Comparison of ENCODE assay signal across 14 cellular contexts in the genomic region with DNA sequence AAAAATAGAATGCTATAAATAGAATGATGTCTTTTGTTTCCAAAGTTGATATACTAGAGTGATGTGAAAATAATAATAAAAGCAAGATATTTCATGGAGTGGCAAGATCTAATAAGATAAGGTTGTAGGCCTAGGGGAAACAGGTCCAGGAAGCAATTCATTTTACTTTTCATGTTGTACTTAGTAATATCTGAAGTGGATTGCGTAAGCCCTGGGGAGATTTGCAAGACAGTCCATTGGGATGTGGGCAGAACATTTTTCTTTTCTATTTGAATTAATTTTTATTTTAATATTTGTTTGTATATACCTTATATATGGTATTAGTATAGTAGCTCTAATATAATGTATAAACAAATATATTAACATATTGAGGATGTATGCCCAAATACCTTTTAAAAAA. TPM values are rescaled to one million over a fixed set of nuclear protein-coding genes. Genes with fewer than 3 reads are reported as not detected.
A peak's percentile ranks its signal among the peaks of the same experiment; 100 is the strongest.
DNase-seq lines count a peak whose midpoint lies in the region; ATAC-seq, FAIRE-seq and TF ChIP-seq lines count a peak whose summit lies in the region.
"Had no signal": no experiment of that assay in that cellular context is flagged by ENCODE, and none has a peak within 500 bp of the region (broad histone marks: within the 10 kb centered on the region; RNA-seq: fewer than 3 reads in every experiment).

No MANE protein-coding gene starts in this region.

- TF ChIP-seq CTCF in H1 (IDR thresholded peaks at IDR 0.05; ENCODE audit: control extremely low read depth in 1 of 3, insufficient read depth in 1 of 3, low read depth in 1 of 3, low read length in 3 of 3) (no peak), osteoblast (IDR thresholded peaks at IDR 0.05; ENCODE audit: extremely low read depth, low read depth, low read length) (no peak), colonic mucosa (IDR thresholded peaks at IDR 0.05) (no peak)

- no peak overlapping the region for H3K14ac ChIP-seq in H1 (ENCODE audit: insufficient read length)

- no peaks in the 10 kb centered on the region for H3K27me3 ChIP-seq in H1 (replicated peaks in 1 of 4; ENCODE audit: control insufficient read depth in 3 of 4, extremely low read depth in 1 of 4, insufficient read depth in 3 of 4, low read length in 3 of 4)
- no peaks in the 10 kb centered on the region for H3K27me3 ChIP-seq in osteoblast (ENCODE audit: insufficient read depth, low read length)
- no peaks in the 10 kb centered on the region for H3K27me3 ChIP-seq in colonic mucosa

- peak; percentile 39 for DNase-seq in GM03348 (ENCODE audit: low spot score)
- DNase-seq in MV-4-11 (lab: John Stamatoyannopoulos, UW) = peak; percentile 19
- DNase-seq in H1 (ENCODE audit: low read depth in 1 of 2, low spot score in 2 of 2) = no peak
- DNase-seq in osteoblast (ENCODE audit: insufficient read length, low spot score, missing footprints) = no peak
- DNase-seq in colonic mucosa = no peak
- DNase-seq: activated CD4-positive, alpha-beta T cell treated with anti-CD3 and anti-CD28 coated beads for 48 hours; Kasumi-1; NCI-H187 treated with DMSO at 0.1 percent for 48 hours; RPMI8226 had no signal

- no peak overlapping the region for H3K23ac ChIP-seq in H1 (ENCODE audit: insufficient read length)

- H3K9ac ChIP-seq in H1 (replicated peaks in 1 of 4; ENCODE audit: extremely low read depth in 1 of 4, low read depth in 3 of 4, low read length in 3 of 4) (no peak overlapping the region), colonic mucosa (ENCODE audit: low read depth in 2 of 2, low read length in 2 of 2) (no peak overlapping the region)
- H3K9ac ChIP-seq: parathyroid adenoma had no signal

- H2AFZ ChIP-seq in H1 (ENCODE audit: low read length) (no peak overlapping the region), osteoblast (ENCODE audit: low read length) (no peak overlapping the region)
- H2AFZ ChIP-seq: parathyroid adenoma had no signal

- no peaks in the 10 kb centered on the region for H3K23me2 ChIP-seq in H1 (ENCODE audit: low read depth, low read length)

- TF ChIP-seq POLR2A in H1 (IDR thresholded peaks at IDR 0.05; ENCODE audit: control extremely low read depth in 1 of 2, low read depth in 2 of 2, low read length in 2 of 2) = no peak

- H3K18ac ChIP-seq in H1 (ENCODE audit: extremely low read depth, low read length) = no peak overlapping the region

- no peak overlapping the region for H2BK15ac ChIP-seq in H1 (ENCODE audit: low read length)

- H4K20me1 ChIP-seq in H1 (replicated peaks in 1 of 2; ENCODE audit: control insufficient read depth in 1 of 2, insufficient read depth in 2 of 2, low read length in 2 of 2) (no peaks in the 10 kb centered on the region), osteoblast (ENCODE audit: insufficient read depth, low read length) (no peaks in the 10 kb centered on the region)

- H2BK20ac ChIP-seq in H1 (ENCODE audit: low read length) = no peak overlapping the region

- H3K36me3 ChIP-seq in H1 (ENCODE audit: control insufficient read depth in 2 of 4, insufficient read depth in 4 of 4, low read length in 3 of 4) = no peaks in the 10 kb centered on the region
- no peaks in the 10 kb centered on the region for H3K36me3 ChIP-seq in osteoblast (ENCODE audit: insufficient read depth, low read length)
- H3K36me3 ChIP-seq in colonic mucosa = no peaks in the 10 kb centered on the region

- H3K4me2 ChIP-seq in H1 (ENCODE audit: insufficient read depth in 1 of 2, low read depth in 2 of 2, low read length in 2 of 2) (no peak overlapping the region), osteoblast (ENCODE audit: insufficient read depth, low read length) (peak overlapping the region; percentile 17)

- H2BK12ac ChIP-seq in H1 (ENCODE audit: low read depth, low read length) = no peak overlapping the region

- TF ChIP-seq EP300 in H1 (IDR thresholded peaks at IDR 0.05; ENCODE audit: borderline replicate concordance in 1 of 2, low read depth in 2 of 2, low read length in 2 of 2) = no peak

- H3K4me1 ChIP-seq in H1 (replicated peaks in 1 of 4; ENCODE audit: control insufficient read depth in 3 of 4, insufficient read depth in 4 of 4, low read length in 3 of 4) (no peaks in the 10 kb centered on the region), osteoblast (ENCODE audit: insufficient read depth, low read length) (peaks cover 10% of the 10 kb centered on the region), colonic mucosa (no peaks in the 10 kb centered on the region)
- H3K4me1 ChIP-seq: parathyroid adenoma had no signal

- POLR2A ChIA-PET in H1 (lab: Charles Lee; ENCODE audit: partially characterized antibody) = no interaction called here

- CTCF ChIA-PET in H1 (lab: Charles Lee; ENCODE audit: partially characterized antibody) = interaction anchor here (0.9 kb wide), 1 partner anchor 26 kb away, joined by 3 read pairs; no protein-coding TSS in a partner anchor

- intact Hi-C loops in colonic mucosa (cut with DNase I) = no loop called here

- no peak overlapping the region for H3K4me3 ChIP-seq in H1 (ENCODE audit: extremely low read depth in 1 of 4, insufficient read depth in 2 of 4, low read depth in 3 of 4, low read length in 4 of 4)
- no peak overlapping the region for H3K4me3 ChIP-seq in osteoblast (ENCODE audit: insufficient read depth, low read length)
- no peak overlapping the region for H3K4me3 ChIP-seq in colonic mucosa

- ATAC-seq in HG02759 (IDR thresholded peaks at IDR 0.05; ENCODE audit: unreplicated experiment) (no peak), HG03460 (IDR thresholded peaks at IDR 0.05; ENCODE audit: unreplicated experiment) (no peak), HG03565 (IDR thresholded peaks at IDR 0.05; ENCODE audit: unreplicated experiment) (no peak)

- H4K8ac ChIP-seq in H1 (ENCODE audit: extremely low read depth, insufficient read depth, low read length) = no peak overlapping the region

- no peak overlapping the region for H2BK120ac ChIP-seq in H1 (replicated peaks; ENCODE audit: low read depth, low read length)

- TF ChIP-seq RAD21 in H1 (IDR thresholded peaks at IDR 0.05 in 1 of 2, conservative IDR thresholded peaks at IDR 0.05 in 1 of 2; ENCODE audit: low read depth in 2 of 2, low read length in 2 of 2) = no peak

- no peak overlapping the region for H3K4ac ChIP-seq in H1 (replicated peaks; ENCODE audit: insufficient read length, low read depth, low read length)

- H3K79me1 ChIP-seq in H1 (ENCODE audit: low read depth, low read length) = no peaks in the 10 kb centered on the region

- H2AK5ac ChIP-seq in H1 (ENCODE audit: low read depth, low read length) = no peak overlapping the region

- FAIRE-seq in H1 (lab: Jason Lieb, UNC) = no peak

- H4K5ac ChIP-seq in H1 (ENCODE audit: insufficient read length, low read depth, low read length) = no peak overlapping the region

- H3K9me3 ChIP-seq in H1 (ENCODE audit: insufficient read depth in 2 of 2, low read depth in 1 of 2, low read length in 1 of 2) = peaks cover 0 to 10% of the 10 kb centered on the region in 2 experiments; a peak in 1 of 4 replicates
- no peaks in the 10 kb centered on the region for H3K9me3 ChIP-seq in osteoblast (ENCODE audit: low read depth, low read length)
- H3K9me3 ChIP-seq in colonic mucosa = no peaks in the 10 kb centered on the region

- no peak overlapping the region for H3K56ac ChIP-seq in H1 (replicated peaks; ENCODE audit: insufficient read length, low read depth, low read length)

- no peak overlapping the region for H2BK5ac ChIP-seq in H1 (ENCODE audit: low read depth, low read length)

- H3K27ac ChIP-seq in H1 (ENCODE audit: low read depth, low read length) = no peak overlapping the region
- H3K27ac ChIP-seq in osteoblast (ENCODE audit: low read depth, low read length) = peak overlapping the region; percentile 32
- H3K27ac ChIP-seq in colonic mucosa = no peak overlapping the region
- H3K27ac ChIP-seq: epithelial cell of prostate, parathyroid adenoma had no signal

- 94% methylated on average over 1 of the region's 1 CpG; no CpG with 5 or more reads in 1 of the 2 experiments for WGBS in H1 (ENCODE audit: extremely low coverage in 1 of 2, insufficient coverage in 1 of 2, insufficient read length in 1 of 2, insufficient replicate concordance in 2 of 2, low coverage in 1 of 2, low lambda C conversion rate in 2 of 2, missing lambda C conversion rate in 1 of 2), 2 experiments

- H3K79me2 ChIP-seq in H1 (ENCODE audit: control insufficient read depth in 1 of 2, insufficient read depth in 2 of 2, low read length in 2 of 2) = no peaks in the 10 kb centered on the region
- no peaks in the 10 kb centered on the region for H3K79me2 ChIP-seq in osteoblast (ENCODE audit: insufficient read depth, low read length)
- H3K79me2 ChIP-seq: parathyroid adenoma had no signal

- H4K91ac ChIP-seq in H1 (replicated peaks; ENCODE audit: insufficient read length, low read length) = no peak overlapping the region

TF ChIP-seq in H1, 55 proteins besides CTCF, POLR2A, EP300 and RAD21 (continues in another document):
- TF ChIP-seq SIX5 (IDR thresholded peaks at IDR 0.05; ENCODE audit: low read depth, low read length) = no peak
- peak; percentile 51; the same call in 1 of the 2 replicates for TF ChIP-seq CEBPB (IDR thresholded peaks at IDR 0.05; ENCODE audit: low read depth, low read length)

RNA-seq across cellular contexts. Expression of a gene that starts 7.5 kb away (rescaled TPM):
- total RNA-seq in H1 (2021; fragmentation: NEBNext Ultra II Directional; extraction: Animal tissue kit (Norgen Biotek cat#: 25700)) = 6.8 and 9.2 TPM in 2 replicates
- polyA plus RNA-seq in H1 (2011; rRNA removed) = 1.3 and 1.6 TPM in 2 replicates
- 2.4 TPM for polyA plus RNA-seq in H1 (2011; cell fraction: cytosol; rRNA removed)
- 0.80 TPM for polyA plus RNA-seq in H1 (2011; cell fraction: nucleus; rRNA removed)
- 2.3 to 3.8 TPM (median 3.3 TPM) in 4 replicates for polyA plus RNA-seq in H1 (2012, experiment 1 of 2)
- 0.50 TPM for polyA plus RNA-seq in H1 (2012, experiment 2 of 2)
- polyA plus RNA-seq in H1 (2013, experiment 1 of 2) = 5.8 TPM
- 5.3 TPM for polyA plus RNA-seq in H1 (2013, experiment 2 of 2)
- 4.3 and 5.4 TPM in 2 replicates for polyA minus RNA-seq in H1 (2011; rRNA and poly(A)+ RNA removed)
- polyA minus RNA-seq in H1 (2011; cell fraction: cytosol; rRNA and poly(A)+ RNA removed) = 2.1 TPM
- polyA minus RNA-seq in H1 (2011; cell fraction: nucleus; rRNA and poly(A)+ RNA removed) = 4.3 TPM
- 11.6 and 14.1 TPM in 2 replicates for total RNA-seq in osteoblast
- 10 to 100 TPM; 13.3 to 14.0 TPM for total RNA-seq in colonic mucosa

Comparison
In these comparisons a context has a peak if more than half of its experiments do, and no peak if none do; other contexts are left out.
1. DNase-seq: peak in GM03348 (single experiment) and MV-4-11 (single experiment); none in H1 (0 of 2), osteoblast (single experiment) and colonic mucosa (single experiment).